ENCODE assay signal across 22 cellular contexts in the genomic region with DNA sequence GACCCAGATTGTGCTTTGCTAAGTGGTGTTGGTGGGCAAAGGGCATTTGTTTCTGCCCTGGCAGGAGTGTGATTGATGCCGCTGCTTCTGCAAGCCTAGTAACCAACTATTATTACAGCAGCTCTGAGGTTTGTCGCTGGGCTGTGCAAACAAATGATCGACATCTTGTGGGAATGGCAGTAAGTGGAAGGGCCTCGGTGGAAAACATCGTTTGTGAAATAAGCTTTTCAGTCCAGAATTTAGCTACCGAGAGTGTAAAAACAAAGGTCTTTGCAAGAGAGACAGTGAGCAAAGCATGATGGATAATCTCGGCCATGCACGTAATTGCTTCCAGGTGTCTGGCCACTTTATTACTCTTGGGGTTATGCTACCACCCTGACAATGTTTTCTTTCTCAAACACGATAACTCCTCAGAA.
DNase-seq lines count a peak whose midpoint lies in the region; ATAC-seq, FAIRE-seq and TF ChIP-seq lines count a peak whose summit lies in the region.
"Had no signal": no experiment of that assay in that cellular context is flagged by ENCODE, and none has a peak within 500 bp of the region (broad histone marks: within the 10 kb centered on the region; RNA-seq: fewer than 3 reads in every experiment).

No MANE protein-coding gene starts in this region.

- H3K56ac ChIP-seq in mesendoderm (ENCODE audit: low read length): peak overlapping the region; percentile 69

- no peaks in the 10 kb centered on the region for H4K20me1 ChIP-seq in astrocyte (ENCODE audit: insufficient read depth, low read length)

- DNase-seq in NCI-H2171 treated with DMSO at 0.1 percent for 48 hours (lab: John Stamatoyannopoulos, UW): peak; percentile 19
- no peak for DNase-seq in NCI-H2171 (lab: John Stamatoyannopoulos, UW)
- DNase-seq in astrocyte (ENCODE audit: low read depth): peak; percentile 60
- no peak for DNase-seq in mesendoderm
- DNase-seq in activated naive CD8-positive, alpha-beta T cell treated with anti-CD3 and anti-CD28 coated beads, Interleukin-2, amount 50 U/mL, for 24 hours: no peak
- DNase-seq in NK-92 treated with Interleukin-12 subunit alpha and Interleukin-12 subunit beta, amount 100 ng/mL, for 24 hours (lab: John Stamatoyannopoulos, UW): no peak
- no peak for DNase-seq in middle frontal gyrus (ENCODE audit: extremely low spot score, low spot score)
- DNase-seq: activated CD4-positive, alpha-beta T cell treated with anti-CD3 and anti-CD28 coated beads for 48 hours; activated T-cell treated with anti-CD3 and anti-CD28 coated beads, Interleukin-2, amount 50 U/mL, for 1 hour; CD4-positive, alpha-beta T cell; DMS79; dorsolateral prefrontal cortex; NCI-H187 treated with DMSO at 0.1 percent for 48 hours; pancreas; stimulated activated CD4-positive, alpha-beta T cell treated with anti-CD3 and anti-CD28 coated beads, Interleukin-12 subunit alpha, Interleukin-12 subunit beta, amount 100 ng/mL, for 4 hours; stimulated activated naive CD4-positive, alpha-beta T cell treated with Interleukin-2 at 50 U/mL for 16 hours; T1000; upper lobe of right lung had no signal

- H3K9me3 ChIP-seq in astrocyte (ENCODE audit: insufficient read depth, low read depth, low read length): no peaks in the 10 kb centered on the region
- H3K9me3 ChIP-seq: A549, pancreas, upper lobe of right lung had no signal

- no peak overlapping the region for H2BK120ac ChIP-seq in mesendoderm (ENCODE audit: low read depth, low read length)

- H3K4me2 ChIP-seq in astrocyte (ENCODE audit: low read length): no peak overlapping the region
- H3K4me2 ChIP-seq in mesendoderm (ENCODE audit: low read length): no peak overlapping the region
- H3K4me2 ChIP-seq: A549 had no signal

- H3K4me1 ChIP-seq in astrocyte (ENCODE audit: insufficient read depth, low read length): peaks cover 3% of the 10 kb centered on the region
- H3K4me1 ChIP-seq in mesendoderm (ENCODE audit: control insufficient read depth, low read depth, low read length): peaks cover 9% of the 10 kb centered on the region
- H3K4me1 ChIP-seq: A549, pancreas, upper lobe of right lung had no signal

- peak overlapping the region; percentile 24 for H2AFZ ChIP-seq in astrocyte (ENCODE audit: low read depth, low read length)

- no peak overlapping the region for H3K9ac ChIP-seq in astrocyte (ENCODE audit: low read length)
- H3K9ac ChIP-seq in mesendoderm (ENCODE audit: low read length): no peak overlapping the region

- no peak overlapping the region for H3K27ac Mint-ChIP-seq in astrocyte (ENCODE audit: unreplicated experiment)
- no peak overlapping the region for H3K27ac Mint-ChIP-seq in activated naive CD8-positive, alpha-beta T cell treated with anti-CD3 and anti-CD28 coated beads, Interleukin-2, amount 50 U/mL, for 24 hours
- H3K27ac Mint-ChIP-seq: activated naive CD4-positive, alpha-beta T cell treated with anti-CD3 and anti-CD28 coated beads, Interleukin-2, amount 50 U/mL, for 72 hours; CD4-positive, alpha-beta T cell had no signal

- H4K8ac ChIP-seq in mesendoderm (ENCODE audit: low read depth, low read length): no peak overlapping the region

- peak overlapping the region; percentile 55 for H3K4ac ChIP-seq in mesendoderm (ENCODE audit: low read depth, low read length)

- H3K4me3 Mint-ChIP-seq in astrocyte (ENCODE audit: unreplicated experiment): no peak overlapping the region
- no peak overlapping the region for H3K4me3 Mint-ChIP-seq in activated naive CD8-positive, alpha-beta T cell treated with anti-CD3 and anti-CD28 coated beads, Interleukin-2, amount 50 U/mL, for 24 hours
- H3K4me3 Mint-ChIP-seq: CD4-positive, alpha-beta T cell had no signal

- no peaks in the 10 kb centered on the region for H3K27me3 Mint-ChIP-seq in astrocyte (ENCODE audit: low read depth, unreplicated experiment)
- H3K27me3 Mint-ChIP-seq in activated naive CD8-positive, alpha-beta T cell treated with anti-CD3 and anti-CD28 coated beads, Interleukin-2, amount 50 U/mL, for 24 hours: no peaks in the 10 kb centered on the region
- H3K27me3 Mint-ChIP-seq: CD4-positive, alpha-beta T cell had no signal

- H3K27me3 ChIP-seq in astrocyte (ENCODE audit: insufficient read depth, low read length): peaks cover 11% of the 10 kb centered on the region
- no peaks in the 10 kb centered on the region for H3K27me3 ChIP-seq in mesendoderm (ENCODE audit: insufficient read depth, low read length, poor library complexity)
- H3K27me3 ChIP-seq: pancreas, upper lobe of right lung had no signal

- no peak overlapping the region for H2AK5ac ChIP-seq in mesendoderm (ENCODE audit: low read length)

- no peak overlapping the region for H4K5ac ChIP-seq in mesendoderm (ENCODE audit: low read length)

- H3K4me3 ChIP-seq in astrocyte (ENCODE audit: insufficient read depth, low read depth, low read length) (no peak overlapping the region), mesendoderm (ENCODE audit: low read length) (no peak overlapping the region)
- H3K4me3 ChIP-seq: A549, dorsolateral prefrontal cortex, pancreas, upper lobe of right lung had no signal

- peaks cover 27% of the 10 kb centered on the region for H3K4me1 Mint-ChIP-seq in astrocyte (ENCODE audit: low read depth, unreplicated experiment)
- no peaks in the 10 kb centered on the region for H3K4me1 Mint-ChIP-seq in activated naive CD8-positive, alpha-beta T cell treated with anti-CD3 and anti-CD28 coated beads, Interleukin-2, amount 50 U/mL, for 24 hours

- no peaks in the 10 kb centered on the region for H3K36me3 ChIP-seq in astrocyte (ENCODE audit: insufficient read depth, low read length)
- H3K36me3 ChIP-seq in mesendoderm (ENCODE audit: control insufficient read depth, insufficient read depth, low read length): no peaks in the 10 kb centered on the region
- H3K36me3 ChIP-seq: pancreas, upper lobe of right lung had no signal

- no peak overlapping the region for H2BK15ac ChIP-seq in mesendoderm (replicated peaks; ENCODE audit: low read depth)

- H3K36me3 Mint-ChIP-seq in astrocyte (ENCODE audit: low read depth, unreplicated experiment): no peaks in the 10 kb centered on the region
- H3K36me3 Mint-ChIP-seq in activated naive CD8-positive, alpha-beta T cell treated with anti-CD3 and anti-CD28 coated beads, Interleukin-2, amount 50 U/mL, for 24 hours (ENCODE audit: low read depth): no peaks in the 10 kb centered on the region
- H3K36me3 Mint-ChIP-seq: activated naive CD4-positive, alpha-beta T cell treated with anti-CD3 and anti-CD28 coated beads, Interleukin-2, amount 50 U/mL, for 72 hours had no signal

- peak overlapping the region; percentile 68 for H2BK5ac ChIP-seq in mesendoderm (ENCODE audit: low read length)

- H3K27ac ChIP-seq in astrocyte (ENCODE audit: low read depth, low read length) (no peak overlapping the region), mesendoderm (ENCODE audit: low read depth, low read length) (no peak overlapping the region)
- H3K27ac ChIP-seq: A549, dorsolateral prefrontal cortex, pancreas, upper lobe of right lung had no signal

- no peaks in the 10 kb centered on the region for H3K79me1 ChIP-seq in mesendoderm (ENCODE audit: low read length)

- no peak for TF ChIP-seq CTCF in astrocyte (IDR thresholded peaks at IDR 0.05; ENCODE audit: insufficient read depth, low read depth, low read length)

- H3K9me3 Mint-ChIP-seq in astrocyte (ENCODE audit: unreplicated experiment): peaks cover 4% of the 10 kb centered on the region
- H3K9me3 Mint-ChIP-seq in activated naive CD8-positive, alpha-beta T cell treated with anti-CD3 and anti-CD28 coated beads, Interleukin-2, amount 50 U/mL, for 24 hours: no peaks in the 10 kb centered on the region

- peak overlapping the region; percentile 85 for H3K18ac ChIP-seq in mesendoderm (ENCODE audit: low read length)

- WGBS in mesendoderm (ENCODE audit: extremely low coverage, insufficient coverage, low lambda C conversion rate): no CpG with 5 or more reads among the region's 9 CpGs

- FAIRE-seq in astrocyte (lab: Jason Lieb, UNC): no peak
- FAIRE-seq: bronchial epithelial cell, pancreas had no signal

- ATAC-seq in activated naive CD8-positive, alpha-beta T cell treated with anti-CD3 and anti-CD28 coated beads, Interleukin-2, amount 50 U/mL, for 24 hours: no peak
- no peak for ATAC-seq in GM21786 (IDR thresholded peaks at IDR 0.05; ENCODE audit: unreplicated experiment)
- ATAC-seq: A549; activated naive CD4-positive, alpha-beta T cell treated with anti-CD3 and anti-CD28 coated beads, Interleukin-2, amount 50 U/mL, for 72 hours; upper lobe of right lung had no signal

- H3K79me2 ChIP-seq in astrocyte (ENCODE audit: insufficient read depth, low read length) (no peaks in the 10 kb centered on the region), mesendoderm (ENCODE audit: control insufficient read depth, insufficient read depth, low read length) (no peaks in the 10 kb centered on the region)

- H3K23ac ChIP-seq in mesendoderm (ENCODE audit: low read length): no peak overlapping the region

Comparison
In these comparisons a context has a peak if more than half of its experiments do, and no peak if none do; other contexts are left out.
1. DNase-seq: peak in NCI-H2171 treated with DMSO at 0.1 percent for 48 hours (single experiment) and astrocyte (single experiment); none in NCI-H2171 (single experiment), mesendoderm (single experiment), activated naive CD8-positive, alpha-beta T cell treated with anti-CD3 and anti-CD28 coated beads, Interleukin-2, amount 50 U/mL, for 24 hours (single experiment), NK-92 treated with Interleukin-12 subunit alpha and Interleukin-12 subunit beta, amount 100 ng/mL, for 24 hours (single experiment) and middle frontal gyrus (single experiment).